Comparison of ENCODE assay signal across 16 cellular contexts in the genomic region with DNA sequence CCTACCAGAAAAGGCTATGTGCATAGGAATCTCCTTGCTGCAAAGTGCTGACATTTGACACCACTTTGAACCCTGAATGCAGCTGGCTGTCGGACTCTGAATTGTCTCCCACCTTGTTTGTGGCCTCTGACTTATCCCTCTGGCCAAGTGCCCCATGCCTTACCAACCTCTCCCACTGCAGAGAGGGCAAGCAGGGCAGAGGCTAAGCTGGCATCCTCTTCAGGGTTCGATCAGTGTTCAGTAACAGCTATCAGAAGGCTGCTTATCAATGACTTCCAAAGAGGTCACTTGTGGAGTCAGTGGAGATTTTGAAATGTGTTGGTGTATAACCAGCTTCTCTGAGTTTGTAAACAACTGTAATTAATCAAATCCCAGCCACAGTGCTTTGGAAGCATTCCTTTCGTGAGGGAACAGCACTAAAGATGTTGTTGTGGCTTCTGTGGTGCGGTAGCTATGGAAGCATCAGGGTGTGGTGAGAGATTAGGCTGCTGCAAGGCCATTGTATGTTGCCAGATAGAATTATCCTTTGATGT. TPM values are rescaled to one million over a fixed set of nuclear protein-coding genes. Genes with fewer than 3 reads are reported as not detected.
A peak's percentile ranks its signal among the peaks of the same experiment; 100 is the strongest.
DNase-seq lines count a peak whose midpoint lies in the region; ATAC-seq and TF ChIP-seq lines count a peak whose summit lies in the region.
"Had no signal": no experiment of that assay in that cellular context is flagged by ENCODE, and none has a peak within 500 bp of the region (broad histone marks: within the 10 kb centered on the region; RNA-seq: fewer than 3 reads in every experiment).

No MANE protein-coding gene starts in this region.

- POLR2A ChIA-PET in HEK293T (lab: Yijun Ruan, JAX) = interaction anchor here (1.4 kb wide), 1 partner anchor 23 kb away, joined by 3 read pairs; the partner anchor contains the start of gene BMP4

- H3K36me3 ChIP-seq in heart right ventricle = no peaks in the 10 kb centered on the region
- H3K36me3 ChIP-seq: thyroid gland had no signal

- DNase-seq in HT-29 (ENCODE audit: low spot score) = peak; percentile 54
- DNase-seq in SW480 (ENCODE audit: low spot score) = peak; percentile 96
- no peak for DNase-seq in heart right ventricle
- no peak for DNase-seq in sciatic nerve (ENCODE audit: low spot score)
- DNase-seq in mucosa of gallbladder (ENCODE audit: low spot score) = no peak
- DNase-seq in HEK293T (ENCODE audit: extremely low spot score) = no peak
- no peak for DNase-seq in COR-L47 (lab: John Stamatoyannopoulos, UW)
- DNase-seq: activated CD8-positive, alpha-beta memory T cell treated with anti-CD3 and anti-CD28 coated beads, Interleukin-2, amount 50 U/mL, for 4 hours; CD4-positive, alpha-beta T cell; Kasumi-1; NCI-H2081 treated with DMSO at 0.1 percent for 48 hours; thyroid gland had no signal

- CTCF ChIA-PET in HEK293T (lab: Yijun Ruan, JAX) = no interaction called here

- peaks cover 0 to 18% (median 6%) of the 10 kb centered on the region in 9 donors for H3K4me1 ChIP-seq in heart right ventricle
- H3K4me1 ChIP-seq: thyroid gland had no signal

- H3K27ac ChIP-seq in heart right ventricle = no peak overlapping the region
- H3K27ac ChIP-seq: coronary artery, thyroid gland had no signal

- peak in 6 of 8 donors; percentile 48 to 93 (median 71) for ATAC-seq in heart right ventricle
- peak; percentile 41 for ATAC-seq in sciatic nerve
- ATAC-seq in GM21528 (IDR thresholded peaks at IDR 0.05; ENCODE audit: low FRiP score, unreplicated experiment) = no peak
- ATAC-seq: natural killer cell treated with Interleukin-12 subunit alpha and Interleukin-12 subunit beta and Interleukin-15 and Interleukin-18, amount 100 ng/mL, for 72 hours; SK-N-SH treated with all-trans-retinoic acid at 6 μM for 48 hours had no signal

- H3K4me3 ChIP-seq in heart right ventricle = no peak overlapping the region
- H3K4me3 ChIP-seq: coronary artery, thyroid gland had no signal

- H3K27me3 ChIP-seq in heart right ventricle = no peaks in the 10 kb centered on the region
- H3K27me3 ChIP-seq: thyroid gland had no signal

- WGBS in heart right ventricle, 2 donors = 35 to 47% methylated on average over 4 of the region's 4 CpGs

- peaks cover 0 to 4% (median under 1%) of the 10 kb centered on the region in 11 donors for H3K9me3 ChIP-seq in heart right ventricle
- H3K9me3 ChIP-seq: thyroid gland had no signal

- TF ChIP-seq CTCF in heart right ventricle (IDR thresholded peaks at IDR 0.05) = no peak

- intact Hi-C loops in heart right ventricle (cut with DNase I) (no loop called here), sciatic nerve (cut with DNase I) (no loop called here)

TF ChIP-seq in HEK293T, 16 proteins besides CTCF, POLR2A, EP300 and RAD21:
- no peak for TF ChIP-seq ARNT (IDR thresholded peaks at IDR 0.05)
- no peak for TF ChIP-seq SUZ12 (IDR thresholded peaks at IDR 0.05)
- no peak for TF ChIP-seq FOXM1 (IDR thresholded peaks at IDR 0.05; ENCODE audit: borderline replicate concordance)
- TF ChIP-seq FOXA1 (IDR thresholded peaks at IDR 0.05) = no peak
- TF ChIP-seq HDGF (IDR thresholded peaks at IDR 0.05; ENCODE audit: borderline replicate concordance) = no peak
- no peak for TF ChIP-seq ELF4 (IDR thresholded peaks at IDR 0.05)
- no peak for TF ChIP-seq ZNF384 (IDR thresholded peaks at IDR 0.05)
- TF ChIP-seq BHLHE40 (IDR thresholded peaks at IDR 0.05; ENCODE audit: borderline replicate concordance) = no peak
- TF ChIP-seq CTBP1 (IDR thresholded peaks at IDR 0.05; ENCODE audit: borderline replicate concordance) = no peak
- TF ChIP-seq NFRKB (IDR thresholded peaks at IDR 0.05) = no peak
- no peak for TF ChIP-seq FOXK2 (IDR thresholded peaks at IDR 0.05)
- no peak for TF ChIP-seq LEF1 (IDR thresholded peaks at IDR 0.05; ENCODE audit: borderline replicate concordance)
- TF ChIP-seq PKNOX1 (IDR thresholded peaks at IDR 0.05) = no peak
- TF ChIP-seq SP1 (IDR thresholded peaks at IDR 0.05) = no peak
- TF ChIP-seq L3MBTL2 (conservative IDR thresholded peaks at IDR 0.05) = no peak
- TF ChIP-seq TARDBP (IDR thresholded peaks at IDR 0.05) = no peak

RNA-seq across cellular contexts. Expression of gene BMP4, which starts 22.6 kb away (rescaled TPM):
- total RNA-seq in HT-29 (2014; rRNA removed; shearing (Covaris generic)) = 362 and 395 TPM in 2 replicates
- 10 to 100 TPM in 1 of 10 donors, 1 to 10 TPM in 9; 4.4 to 10.6 (median 5.8) TPM for total RNA-seq in heart right ventricle
- polyA plus RNA-seq in heart right ventricle = 1 to 10 TPM; 4.7 to 5.0 TPM
- 12.0 TPM for total RNA-seq in sciatic nerve
- total RNA-seq in mucosa of gallbladder = 44.2 TPM
- total RNA-seq: CD4-positive, alpha-beta T cell had no signal

Comparison
In these comparisons a context has a peak if more than half of its experiments do, and no peak if none do; other contexts are left out.
1. DNase-seq: peak in HT-29 (single experiment) and SW480 (single experiment); none in heart right ventricle (0 of 2), sciatic nerve (single experiment), mucosa of gallbladder (single experiment), HEK293T (single experiment) and COR-L47 (single experiment).